9 cellular contexts compared by ENCODE assay signal in genomic region chr4:17324431-17324830, GRCh38.
A peak's percentile ranks its signal among the peaks of the same experiment; 100 is the strongest.
DNase-seq lines count a peak whose midpoint lies in the region; ATAC-seq and TF ChIP-seq lines count a peak whose summit lies in the region.
"Had no signal": no experiment of that assay in that cellular context is flagged by ENCODE, and none has a peak within 500 bp of the region (broad histone marks: within the 10 kb centered on the region; RNA-seq: fewer than 3 reads in every experiment).

No MANE protein-coding gene starts in this region.

- H3K9me3 ChIP-seq in Panc1 (ENCODE audit: control insufficient read depth, insufficient read depth, low read depth, low read length): no peaks in the 10 kb centered on the region
- no peaks in the 10 kb centered on the region for H3K9me3 ChIP-seq in cardiac muscle cell (ENCODE audit: low read depth)
- no peaks in the 10 kb centered on the region for H3K9me3 ChIP-seq in skeletal muscle satellite cell (replicated peaks; ENCODE audit: low read length)
- H3K9me3 ChIP-seq: mucosa of descending colon had no signal

- peak; percentile 58 for TF ChIP-seq CTCF in AG09319 (IDR thresholded peaks at IDR 0.05; ENCODE audit: low read depth, low read length)
- TF ChIP-seq CTCF in Panc1 (IDR thresholded peaks at IDR 0.05): peak; percentile 73
- TF ChIP-seq CTCF in cardiac muscle cell (IDR thresholded peaks at IDR 0.05; ENCODE audit: low read depth, low read length): peak; percentile 67

- H3K27me3 ChIP-seq in Panc1 (ENCODE audit: control insufficient read depth, insufficient read depth, low read length) (no peaks in the 10 kb centered on the region), cardiac muscle cell (no peaks in the 10 kb centered on the region), skeletal muscle satellite cell (ENCODE audit: control insufficient read depth, insufficient read depth, low read length) (peaks cover 4% of the 10 kb centered on the region)

- no peak overlapping the region for H3K9ac ChIP-seq in skeletal muscle satellite cell (ENCODE audit: low read depth, low read length)

- ATAC-seq in GM19395 (IDR thresholded peaks at IDR 0.05; ENCODE audit: unreplicated experiment) (peak; percentile 68), Panc1 (no peak), HG03159 (IDR thresholded peaks at IDR 0.05; ENCODE audit: unreplicated experiment) (no peak)
- ATAC-seq: mucosa of descending colon had no signal

- H3K4me3 ChIP-seq in Panc1 (ENCODE audit: low read depth in 2 of 2, low read length in 2 of 2) (no peak overlapping the region), cardiac muscle cell (no peak overlapping the region), skeletal muscle satellite cell (ENCODE audit: low read length) (no peak overlapping the region)
- H3K4me3 ChIP-seq: mucosa of descending colon had no signal

- DNase-seq in AG09319 (ENCODE audit: extremely low read depth, low read depth) (peak; percentile 62), Panc1 (ENCODE audit: low read depth, low spot score) (no peak), cardiac muscle cell (ENCODE audit: low read depth in 1 of 2, low spot score in 1 of 2) (peak; percentile 59 to 75), cerebellar nuclear complex (lab: John Stamatoyannopoulos, UW) (no peak)
- peak; percentile 57 for DNase-seq in activated naive CD4-positive, alpha-beta T cell treated with anti-CD3 and anti-CD28 coated beads, Interleukin-2, amount 50 U/mL, for 16 hours

- CTCF ChIA-PET in Panc1 (lab: Charles Lee): interaction anchor here (0.6 kb wide), 1 partner anchor 241 kb away, joined by 7 read pairs; no protein-coding TSS in a partner anchor

- H3K27ac ChIP-seq in Panc1 (ENCODE audit: low read length): no peak overlapping the region
- no peak overlapping the region for H3K27ac ChIP-seq in cardiac muscle cell

- BruUV-seq in Panc1 (replicated peaks; lab: Mats Ljungman, UMichigan): no TSS peak

- no peaks in the 10 kb centered on the region for H3K36me3 ChIP-seq in Panc1 (ENCODE audit: control insufficient read depth, insufficient read depth, low read length)
- H3K36me3 ChIP-seq in cardiac muscle cell: no peaks in the 10 kb centered on the region
- no peaks in the 10 kb centered on the region for H3K36me3 ChIP-seq in skeletal muscle satellite cell (ENCODE audit: insufficient read depth, low read length)

- no peaks in the 10 kb centered on the region for H3K4me1 ChIP-seq in Panc1 (ENCODE audit: control insufficient read depth, insufficient read depth, low read length)
- H3K4me1 ChIP-seq in cardiac muscle cell (ENCODE audit: low read depth): peaks cover 5% of the 10 kb centered on the region
- H3K4me1 ChIP-seq in skeletal muscle satellite cell (ENCODE audit: control insufficient read depth, insufficient read depth, low read length): no peaks in the 10 kb centered on the region

- H3K4me2 ChIP-seq in skeletal muscle satellite cell (ENCODE audit: low read length): peak overlapping the region; percentile 54

- intact Hi-C loops in Panc1 (cut with micrococcal nuclease; ENCODE audit: unreplicated experiment): no loop called here

- POLR2A ChIA-PET in Panc1 (lab: Charles Lee): no interaction called here

- in situ Hi-C loops in Panc1 (cut with HindIII; ENCODE audit: low pct_unique_long_range_greater_than_20kb, low sequenced_read_pairs): no loop called here

Comparison
In these comparisons a context has a peak if more than half of its experiments do, and no peak if none do; other contexts are left out.
1. DNase-seq: peak in AG09319 (single experiment), activated naive CD4-positive, alpha-beta T cell treated with anti-CD3 and anti-CD28 coated beads, Interleukin-2, amount 50 U/mL, for 16 hours (single experiment) and cardiac muscle cell (2 of 2); none in Panc1 (single experiment) and cerebellar nuclear complex (0 of 2).
2. Peak in every context shown above with its lines, with median percentiles within 50 percentile points of each other: CTCF ChIP-seq.